In the genomic region with DNA sequence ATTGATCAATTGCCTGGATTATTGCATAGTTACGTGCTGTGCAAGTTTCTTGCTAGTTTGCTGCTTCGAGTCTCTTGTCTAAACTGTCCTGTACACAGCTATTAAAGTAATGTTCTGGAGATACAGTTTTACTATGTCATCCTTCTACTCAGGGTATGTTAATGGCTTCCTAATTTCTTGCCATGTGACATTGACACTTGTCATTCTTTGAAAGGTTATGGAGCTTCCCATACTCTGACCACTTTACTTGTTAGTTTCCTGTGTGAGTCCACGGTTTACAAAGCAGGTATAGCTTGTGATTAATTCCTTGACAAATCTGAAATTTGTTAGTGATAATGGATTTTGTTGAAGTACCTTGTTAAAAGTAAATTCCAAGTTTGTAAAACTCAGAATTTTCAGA, we compare ENCODE assay signal across 23 cellular contexts.
"Had no signal": no experiment of that assay in that cellular context is flagged by ENCODE, and none has a peak within 500 bp of the region (broad histone marks: within the 10 kb centered on the region; RNA-seq: fewer than 3 reads in every experiment).

No MANE protein-coding gene starts in this region.

- DNase-seq: activated CD4-positive, alpha-beta T cell treated with anti-CD3 and anti-CD28 coated beads for 36 hours; activated CD8-positive, alpha-beta memory T cell treated with anti-CD3 and anti-CD28 coated beads, Interleukin-2, amount 10 ng/mL, durations not matched to agents 7 days and 5 days; activated gamma-delta T cell; activated naive CD4-positive, alpha-beta T cell treated with anti-CD3 and anti-CD28 coated beads for 36 hours; activated T-cell treated with anti-CD3 and anti-CD28 coated beads, Interleukin-2, amount 50 U/mL, for 4 hours; amygdala; MM.1S; NCI-H1105; NCI-H1436; NCI-H187; NCI-H2081; NCI-H446; NCI-H524; Peyer's patch; Right ventricle myocardium superior; SJCRH30; SK-N-SH; T-helper 1 cell had no signal

- H3K27me3 ChIP-seq: Peyer's patch, SJCRH30 had no signal

- H3K9me3 ChIP-seq: Peyer's patch, SJCRH30, SK-N-SH had no signal

- H3K4me3 ChIP-seq: Peyer's patch, SJCRH30 had no signal

- H3K4me3 Mint-ChIP-seq: activated CD4-positive, alpha-beta T cell treated with anti-CD3 and anti-CD28 coated beads for 36 hours; activated CD8-positive, alpha-beta memory T cell treated with anti-CD3 and anti-CD28 coated beads, Interleukin-2, amount 10 ng/mL, durations not matched to agents 7 days and 5 days; activated naive CD4-positive, alpha-beta T cell treated with anti-CD3 and anti-CD28 coated beads for 36 hours; activated naive CD8-positive, alpha-beta T cell; activated T-cell treated with anti-CD3 and anti-CD28 coated beads, Interleukin-2, amount 50 U/mL, for 4 hours; brain had no signal

- H3K36me3 ChIP-seq: Peyer's patch, SJCRH30 had no signal

- H3K27me3 Mint-ChIP-seq: activated CD8-positive, alpha-beta memory T cell treated with anti-CD3 and anti-CD28 coated beads, Interleukin-2, amount 10 ng/mL, durations not matched to agents 7 days and 5 days; brain had no signal

- H3K27ac Mint-ChIP-seq: activated CD4-positive, alpha-beta T cell treated with anti-CD3 and anti-CD28 coated beads for 36 hours; activated CD8-positive, alpha-beta memory T cell treated with anti-CD3 and anti-CD28 coated beads, Interleukin-2, amount 10 ng/mL, durations not matched to agents 7 days and 5 days; activated naive CD4-positive, alpha-beta T cell treated with anti-CD3 and anti-CD28 coated beads for 36 hours; activated naive CD8-positive, alpha-beta T cell had no signal

- H3K9me3 Mint-ChIP-seq: activated naive CD4-positive, alpha-beta T cell treated with anti-CD3 and anti-CD28 coated beads for 36 hours; activated T-cell treated with anti-CD3 and anti-CD28 coated beads, Interleukin-2, amount 50 U/mL, for 4 hours; brain had no signal

- H3K9ac ChIP-seq: SK-N-SH had no signal

- FAIRE-seq: astrocyte had no signal

- H3K4me2 ChIP-seq: SK-N-SH had no signal

- H3K27ac ChIP-seq: Peyer's patch, RWPE1, SJCRH30, VCaP had no signal

- ATAC-seq: activated CD4-positive, alpha-beta T cell treated with anti-CD3 and anti-CD28 coated beads for 36 hours; activated CD8-positive, alpha-beta memory T cell treated with anti-CD3 and anti-CD28 coated beads, Interleukin-2, amount 10 ng/mL, durations not matched to agents 7 days and 5 days; activated T-cell treated with anti-CD3 and anti-CD28 coated beads, Interleukin-2, amount 50 U/mL, for 4 hours had no signal
